ENCODE assay signal across 35 cellular contexts in genomic region chr11:64288353-64288750, GRCh38. TPM values are rescaled to one million over a fixed set of nuclear protein-coding genes. Genes with fewer than 3 reads are reported as not detected.
"Had no signal": no experiment of that assay in that cellular context is flagged by ENCODE, and none has a peak within 500 bp of the region (broad histone marks: within the 10 kb centered on the region; RNA-seq: fewer than 3 reads in every experiment).

No MANE protein-coding gene starts in this region.

- H3K4me1 ChIP-seq: foreskin keratinocyte had no signal

- FAIRE-seq: endothelial cell of umbilical vein, kidney, pancreas had no signal

- H3K27ac Mint-ChIP-seq: dendritic cell treated with granulocyte-macrophage colony-stimulating factor and Interleukin-4, amounts not matched to agents 40 ng/mL and 50 ng/mL, for 4 days; memory B cell; mesothelial cell of epicardium; nephron; progenitor cell of endocrine pancreas; stimulated activated effector memory CD8-positive, alpha-beta T cell treated with anti-CD3 and anti-CD28 coated beads, Interleukin-12 subunit alpha, Interleukin-12 subunit beta, amount 100 ng/mL, for 72 hours; type B pancreatic cell had no signal

- ATAC-seq: foreskin keratinocyte; gastroesophageal sphincter; heart left ventricle; left lobe of liver; mucosa of descending colon; pancreas; stimulated activated effector memory CD8-positive, alpha-beta T cell treated with anti-CD3 and anti-CD28 coated beads, Interleukin-12 subunit alpha, Interleukin-12 subunit beta, amount 100 ng/mL, for 72 hours had no signal

- H3K36me3 Mint-ChIP-seq: memory B cell had no signal

- H3K27ac ChIP-seq: colonic mucosa, esophagus muscularis mucosa, foreskin keratinocyte, gastroesophageal sphincter, heart left ventricle, hepatocyte, neutrophil, pancreas, sigmoid colon, stomach, thyroid gland had no signal

- H3K4me3 ChIP-seq: colonic mucosa, esophagus muscularis mucosa, gastroesophageal sphincter, heart left ventricle, hepatocyte, lung, mucosa of descending colon, pancreas, sigmoid colon, stomach, thyroid gland had no signal

- H3K9me3 Mint-ChIP-seq: dendritic cell treated with granulocyte-macrophage colony-stimulating factor and Interleukin-4, amounts not matched to agents 40 ng/mL and 50 ng/mL, for 4 days; memory B cell; mesothelial cell of epicardium; naive B cell; nephron; stimulated activated effector memory CD8-positive, alpha-beta T cell treated with anti-CD3 and anti-CD28 coated beads, Interleukin-12 subunit alpha, Interleukin-12 subunit beta, amount 100 ng/mL, for 72 hours; type B pancreatic cell had no signal

- H3K4me2 ChIP-seq: hepatocyte had no signal

- H2AFZ ChIP-seq: hepatocyte had no signal

- H3K36me3 ChIP-seq: colonic mucosa, neutrophil, pancreas, sigmoid colon, thyroid gland had no signal

- H3K9me3 ChIP-seq: colonic mucosa, esophagus muscularis mucosa, gastroesophageal sphincter, heart left ventricle, mucosa of descending colon, neutrophil, pancreas, sigmoid colon, stomach, thyroid gland had no signal

- H3K4me3 Mint-ChIP-seq: dendritic cell treated with granulocyte-macrophage colony-stimulating factor and Interleukin-4, amounts not matched to agents 40 ng/mL and 50 ng/mL, for 4 days; memory B cell; stimulated activated effector memory CD8-positive, alpha-beta T cell treated with anti-CD3 and anti-CD28 coated beads, Interleukin-12 subunit alpha, Interleukin-12 subunit beta, amount 100 ng/mL, for 72 hours had no signal

- DNase-seq: colonic mucosa; effector CD8-positive, alpha-beta T cell; foreskin keratinocyte; kidney; mucosa of descending colon; naive B cell; sigmoid colon; stimulated activated CD4-positive, alpha-beta T cell treated with anti-CD3 and anti-CD28 coated beads, Interleukin-2, amount 100 ng/mL, for 24 hours; stimulated activated CD4-positive, alpha-beta T cell treated with anti-CD3 and anti-CD28 coated beads, Interleukin-4, amount 100 ng/mL, for 24 hours; stimulated activated naive CD4-positive, alpha-beta T cell treated with Interleukin-2 at 50 U/mL for 16 hours; stomach; thyroid gland had no signal

RNA-seq across cellular contexts. Expression of gene KCNK4, which starts 2.8 kb away (rescaled TPM):
- total RNA-seq: colonic mucosa, epithelial cell of proximal tubule, esophagus muscularis mucosa, fibroblast of lung, foreskin keratinocyte, heart left ventricle, hepatocyte, kidney, left lobe of liver, liver, lung, mucosa of descending colon, omental fat pad, pancreas, skeletal muscle tissue, stomach, subcutaneous adipose tissue, thyroid gland, urinary bladder had no signal
- polyA plus RNA-seq: fibroblast of lung, heart left ventricle, hepatocyte, liver, pancreas, sigmoid colon, stomach had no signal

RNA-seq across cellular contexts. Expression of gene CATSPERZ, which starts 11.8 kb away (rescaled TPM):
- total RNA-seq: endothelial cell of umbilical vein, epithelial cell of proximal tubule, gastroesophageal sphincter, heart left ventricle, hepatocyte, kidney, left lobe of liver, mesothelial cell of epicardium, mucosa of descending colon, omental fat pad, progenitor cell of endocrine pancreas, sigmoid colon, skeletal muscle tissue, subcutaneous adipose tissue, urinary bladder had no signal
- polyA plus RNA-seq: fibroblast of lung, heart left ventricle, liver had no signal
